ENCODE assay signal across 12 cellular contexts in the genomic region with DNA sequence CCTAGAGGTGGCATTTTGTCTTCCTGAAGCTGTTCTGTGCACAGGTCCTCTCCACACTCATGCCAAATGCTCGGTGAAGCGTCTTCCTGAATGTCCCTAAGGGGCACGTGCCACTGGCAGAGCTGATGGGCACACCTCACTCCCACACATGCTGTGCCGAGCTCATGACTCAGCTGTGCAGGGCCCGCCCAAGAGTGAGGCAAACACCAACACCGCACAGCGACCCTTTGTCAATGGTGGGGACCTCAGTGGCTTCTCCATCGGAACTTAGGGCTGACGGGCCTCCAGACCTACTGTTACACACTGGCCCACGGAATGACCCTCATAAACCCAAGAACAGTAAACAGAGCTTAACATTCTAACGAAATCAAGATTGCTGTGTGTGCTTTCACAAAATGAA.
DNase-seq lines count a peak whose midpoint lies in the region; ATAC-seq, FAIRE-seq and TF ChIP-seq lines count a peak whose summit lies in the region.
"Had no signal": no experiment of that assay in that cellular context is flagged by ENCODE, and none has a peak within 500 bp of the region (broad histone marks: within the 10 kb centered on the region; RNA-seq: fewer than 3 reads in every experiment).

No MANE protein-coding gene starts in this region.

- CTCF ChIA-PET in MCF 10A (lab: Yijun Ruan, JAX), result interaction anchor here (0.5 to 1.1 kb wide), 2 partner anchors 24 to 360 kb away, joined by 3 to 4 read pairs; no protein-coding TSS in a partner anchor

- H3K27ac Mint-ChIP-seq in MCF 10A (ENCODE audit: low read depth, unreplicated experiment), result peak overlapping the region; percentile 69
- H3K27ac Mint-ChIP-seq in activated CD4-positive, alpha-beta T cell treated with anti-CD3 and anti-CD28 coated beads, Interleukin-2, amount 10 ng/mL, durations not matched to agents 24 days and 14 days, result no peak overlapping the region
- H3K27ac Mint-ChIP-seq: activated CD4-positive, alpha-beta T cell treated with anti-CD3 and anti-CD28 coated beads, Interleukin-2, amount 10 ng/mL, durations not matched to agents 7 days and 5 days; memory B cell had no signal

- no peak overlapping the region for H2AFZ ChIP-seq in hepatocyte

- H3K27ac ChIP-seq in breast epithelium (no peak overlapping the region), SK-N-MC (no peak overlapping the region), hepatocyte (peak overlapping the region; percentile 87)

- H3K4me3 ChIP-seq in breast epithelium, result no peak overlapping the region
- H3K4me3 ChIP-seq in SK-N-MC, result peak overlapping the region; percentile 26; the same call in 1 of the 2 replicates
- no peak overlapping the region for H3K4me3 ChIP-seq in hepatocyte

- no peak for FAIRE-seq in urothelium cell line (lab: Jason Lieb, UNC)

- no peaks in the 10 kb centered on the region for H3K79me2 ChIP-seq in hepatocyte

- no peaks in the 10 kb centered on the region for H3K4me1 ChIP-seq in breast epithelium
- H3K4me1 ChIP-seq in hepatocyte (ENCODE audit: insufficient read depth), result peaks cover 11% of the 10 kb centered on the region

- H3K27me3 ChIP-seq in breast epithelium (no peaks in the 10 kb centered on the region), hepatocyte (no peaks in the 10 kb centered on the region)

- no peaks in the 10 kb centered on the region for H3K9me2 ChIP-seq in hepatocyte (replicated peaks; ENCODE audit: insufficient read depth)

- BruUV-seq in MCF 10A (replicated peaks; lab: Mats Ljungman, UMichigan), result no TSS peak

- H4K20me1 ChIP-seq in hepatocyte (ENCODE audit: insufficient read depth, poor library complexity, severe bottlenecking), result no peaks in the 10 kb centered on the region

- POLR2A ChIA-PET in MCF 10A (lab: Yijun Ruan, JAX), result interaction anchor here (0.9 to 2.0 kb wide), 5 partner anchors 14 to 58 kb away, joined by 3 to 8 read pairs (median 3); no protein-coding TSS in a partner anchor

- H3K36me3 ChIP-seq in breast epithelium, result no peaks in the 10 kb centered on the region
- no peaks in the 10 kb centered on the region for H3K36me3 ChIP-seq in SK-N-MC (ENCODE audit: insufficient read depth, low read length)
- no peaks in the 10 kb centered on the region for H3K36me3 ChIP-seq in hepatocyte (replicated peaks; ENCODE audit: insufficient read depth, low read depth)

- peak; percentile 70 for DNase-seq in MCF 10A (ENCODE audit: unreplicated experiment)
- no peak for DNase-seq in breast epithelium (ENCODE audit: low spot score in 2 of 2)
- no peak for DNase-seq in SK-N-MC (ENCODE audit: low read depth, low spot score)
- DNase-seq in hepatocyte (ENCODE audit: low spot score), result peak; percentile 72
- DNase-seq in urothelium cell line (ENCODE audit: low spot score), result peak; percentile 43
- DNase-seq in activated CD4-positive, alpha-beta T cell treated with anti-CD3 and anti-CD28 coated beads, Interleukin-2, amount 10 ng/mL, durations not matched to agents 24 days and 14 days, result no peak
- DNase-seq: activated CD4-positive, alpha-beta T cell treated with anti-CD3 and anti-CD28 coated beads, Interleukin-2, amount 10 ng/mL, durations not matched to agents 7 days and 5 days; GDM1; SHP77 had no signal

- 37% methylated on average over 11 of the region's 11 CpGs for WGBS in hepatocyte (ENCODE audit: low lambda C conversion rate, missing lambda C conversion rate)

- H3K4me3 Mint-ChIP-seq in MCF 10A (ENCODE audit: unreplicated experiment), result peak overlapping the region; percentile 59
- H3K4me3 Mint-ChIP-seq in activated CD4-positive, alpha-beta T cell treated with anti-CD3 and anti-CD28 coated beads, Interleukin-2, amount 10 ng/mL, durations not matched to agents 24 days and 14 days, result no peak overlapping the region
- H3K4me3 Mint-ChIP-seq: activated CD4-positive, alpha-beta T cell treated with anti-CD3 and anti-CD28 coated beads, Interleukin-2, amount 10 ng/mL, durations not matched to agents 7 days and 5 days; memory B cell had no signal

- no peaks in the 10 kb centered on the region for H3K9me3 Mint-ChIP-seq in MCF 10A (ENCODE audit: unreplicated experiment)
- H3K9me3 Mint-ChIP-seq in activated CD4-positive, alpha-beta T cell treated with anti-CD3 and anti-CD28 coated beads, Interleukin-2, amount 10 ng/mL, durations not matched to agents 24 days and 14 days, result no peaks in the 10 kb centered on the region
- H3K9me3 Mint-ChIP-seq: activated CD4-positive, alpha-beta T cell treated with anti-CD3 and anti-CD28 coated beads, Interleukin-2, amount 10 ng/mL, durations not matched to agents 7 days and 5 days; memory B cell had no signal

- peak overlapping the region; percentile 58 for H3K4me2 ChIP-seq in hepatocyte

- TF ChIP-seq POLR2A in breast epithelium (IDR thresholded peaks at IDR 0.05), result no peak

- intact Hi-C loops in MCF 10A (cut with micrococcal nuclease) (loop anchor here (10.0 kb wide), 1 partner anchor 127 kb away; no protein-coding TSS in a partner anchor), breast epithelium (cut with DNase I; ENCODE audit: low total_unique reads) (no loop called here)
- intact Hi-C loops in activated CD4-positive, alpha-beta T cell treated with anti-CD3 and anti-CD28 coated beads, Interleukin-2, amount 10 ng/mL, durations not matched to agents 24 days and 14 days (cut with micrococcal nuclease), result no loop called here

- H3K27me3 Mint-ChIP-seq in MCF 10A (ENCODE audit: insufficient read depth, unreplicated experiment), result no peaks in the 10 kb centered on the region
- H3K27me3 Mint-ChIP-seq in activated CD4-positive, alpha-beta T cell treated with anti-CD3 and anti-CD28 coated beads, Interleukin-2, amount 10 ng/mL, durations not matched to agents 24 days and 14 days, result no peaks in the 10 kb centered on the region
- H3K27me3 Mint-ChIP-seq: activated CD4-positive, alpha-beta T cell treated with anti-CD3 and anti-CD28 coated beads, Interleukin-2, amount 10 ng/mL, durations not matched to agents 7 days and 5 days; memory B cell had no signal

- TF ChIP-seq CTCF in MCF 10A (IDR thresholded peaks at IDR 0.05; ENCODE audit: unreplicated experiment), result no peak
- TF ChIP-seq CTCF in breast epithelium (IDR thresholded peaks at IDR 0.05), result no peak
- TF ChIP-seq CTCF in hepatocyte (IDR thresholded peaks at IDR 0.05; ENCODE audit: poor library complexity), result no peak

- no peaks in the 10 kb centered on the region for H3K9me3 ChIP-seq in breast epithelium
- H3K9me3 ChIP-seq in SK-N-MC (ENCODE audit: low read depth, low read length), result no peaks in the 10 kb centered on the region
- H3K9me3 ChIP-seq in hepatocyte (ENCODE audit: low read depth), result no peaks in the 10 kb centered on the region

- peaks cover 4% of the 10 kb centered on the region for H3K36me3 Mint-ChIP-seq in MCF 10A (ENCODE audit: insufficient read depth, unreplicated experiment)
- H3K36me3 Mint-ChIP-seq in activated CD4-positive, alpha-beta T cell treated with anti-CD3 and anti-CD28 coated beads, Interleukin-2, amount 10 ng/mL, durations not matched to agents 24 days and 14 days (ENCODE audit: low read depth), result no peaks in the 10 kb centered on the region

- peak overlapping the region; percentile 49 for H3K9ac ChIP-seq in SK-N-MC (ENCODE audit: insufficient read length)

- ATAC-seq in GM18519 (IDR thresholded peaks at IDR 0.05; ENCODE audit: low FRiP score, unreplicated experiment) (no peak), HG02981 (IDR thresholded peaks at IDR 0.05; ENCODE audit: unreplicated experiment) (no peak)

- peaks cover 24% of the 10 kb centered on the region for H3K4me1 Mint-ChIP-seq in MCF 10A (ENCODE audit: insufficient read depth, unreplicated experiment)
- H3K4me1 Mint-ChIP-seq in activated CD4-positive, alpha-beta T cell treated with anti-CD3 and anti-CD28 coated beads, Interleukin-2, amount 10 ng/mL, durations not matched to agents 24 days and 14 days, result no peaks in the 10 kb centered on the region
- H3K4me1 Mint-ChIP-seq: activated CD4-positive, alpha-beta T cell treated with anti-CD3 and anti-CD28 coated beads, Interleukin-2, amount 10 ng/mL, durations not matched to agents 7 days and 5 days; memory B cell had no signal

Comparison
In these comparisons a context has a peak if more than half of its experiments do, and no peak if none do; other contexts are left out.
1. DNase-seq: peak in MCF 10A (single experiment), hepatocyte (single experiment) and urothelium cell line (single experiment); none in breast epithelium (0 of 2), SK-N-MC (single experiment) and activated CD4-positive, alpha-beta T cell treated with anti-CD3 and anti-CD28 coated beads, Interleukin-2, amount 10 ng/mL, durations not matched to agents 24 days and 14 days (single experiment).